ENCODE assay signal across 19 cellular contexts in genomic region chr7:30652132-30652531, GRCh38. TPM values are rescaled to one million over a fixed set of nuclear protein-coding genes. Genes with fewer than 3 reads are reported as not detected.
"Had no signal": no experiment of that assay in that cellular context is flagged by ENCODE, and none has a peak within 500 bp of the region (broad histone marks: within the 10 kb centered on the region; RNA-seq: fewer than 3 reads in every experiment).

No MANE protein-coding gene starts in this region.

- H3K4me1 ChIP-seq: stomach, transverse colon had no signal

- H3K36me3 ChIP-seq: stomach, thoracic aorta, transverse colon had no signal

- H3K4me3 ChIP-seq: hepatocyte, skin epidermis, stomach, thoracic aorta, transverse colon had no signal

- H3K36me3 Mint-ChIP-seq: natural killer cell had no signal

- H3K27me3 ChIP-seq: hepatocyte, stomach, transverse colon had no signal

- H3K4me3 Mint-ChIP-seq: mesothelial cell of epicardium, natural killer cell, neural crest cell had no signal

- DNase-seq: effector CD8-positive, alpha-beta T cell; foreskin melanocyte; mammary epithelial cell; natural killer cell; stimulated activated CD4-positive, alpha-beta T cell treated with anti-CD3 and anti-CD28 coated beads, Interleukin-12 subunit alpha, Interleukin-12 subunit beta, amount 100 ng/mL, for 4 hours; stomach; substantia nigra; transverse colon had no signal

- H3K27ac ChIP-seq: hepatocyte, skin epidermis, stomach, thoracic aorta, transverse colon had no signal

- H3K27ac Mint-ChIP-seq: mesothelial cell of epicardium, natural killer cell had no signal

- H3K4me1 Mint-ChIP-seq: natural killer cell, neural crest cell had no signal

- H3K9me3 ChIP-seq: stomach, thoracic aorta, transverse colon had no signal

- H3K9me3 Mint-ChIP-seq: mesothelial cell of epicardium, natural killer cell, neural crest cell had no signal

RNA-seq across cellular contexts. Expression of gene CRHR2, which starts 30.1 kb away (rescaled TPM):
- total RNA-seq: dermis microvascular lymphatic vessel endothelial cell, hepatocyte, kidney epithelial cell, liver, mammary epithelial cell, mesothelial cell of epicardium, myocyte, natural killer cell, neural crest cell, osteocyte, pulmonary artery endothelial cell, stomach, transverse colon had no signal
- polyA plus RNA-seq: liver, mammary epithelial cell, stomach had no signal
